ENCODE assay signal across 8 cellular contexts in genomic region chr18:23259701-23260661, GRCh38.
A peak's percentile ranks its signal among the peaks of the same experiment; 100 is the strongest.
DNase-seq lines count a peak whose midpoint lies in the region; ATAC-seq and TF ChIP-seq lines count a peak whose summit lies in the region.

No MANE protein-coding gene starts in this region.

- H3K9me3 Mint-ChIP-seq in IgD-negative memory B cell: no peaks in the 10 kb centered on the region
- H3K9me3 Mint-ChIP-seq in activated CD4-positive, alpha-beta memory T cell treated with anti-CD3 and anti-CD28 coated beads, Interleukin-2, amount 10 ng/mL, durations not matched to agents 7 days and 5 days: no peaks in the 10 kb centered on the region

- TF ChIP-seq POLR2A in right lobe of liver (IDR thresholded peaks at IDR 0.05): no peak

- H3K27ac ChIP-seq in SJCRH30: peak overlapping the region; percentile 96
- H3K27ac ChIP-seq in right lobe of liver: peak overlapping the region; percentile 55 to 83 (median 81)
- H3K27ac ChIP-seq in substantia nigra (ENCODE audit: low read depth, low read length, poor library complexity, severe bottlenecking): peak overlapping the region; percentile 17

- 16% methylated on average over 17 of the region's 21 CpGs for WGBS in right lobe of liver (ENCODE audit: insufficient coverage, low coverage, low lambda C conversion rate, missing lambda C conversion rate)

- H3K27me3 Mint-ChIP-seq in IgD-negative memory B cell: peaks cover 20% of the 10 kb centered on the region
- peaks cover 2% of the 10 kb centered on the region for H3K27me3 Mint-ChIP-seq in activated CD4-positive, alpha-beta memory T cell treated with anti-CD3 and anti-CD28 coated beads, Interleukin-2, amount 10 ng/mL, durations not matched to agents 7 days and 5 days

- H3K4me3 Mint-ChIP-seq in IgD-negative memory B cell: peak overlapping the region in 3 of 4 donors; percentile 35 to 86 (median 63)
- no peak overlapping the region for H3K4me3 Mint-ChIP-seq in activated CD4-positive, alpha-beta memory T cell treated with anti-CD3 and anti-CD28 coated beads, Interleukin-2, amount 10 ng/mL, durations not matched to agents 7 days and 5 days

- H3K4me1 Mint-ChIP-seq in IgD-negative memory B cell: peaks cover 9 to 16% (median 11%) of the 10 kb centered on the region in 3 donors
- peaks cover 31% of the 10 kb centered on the region for H3K4me1 Mint-ChIP-seq in activated CD4-positive, alpha-beta memory T cell treated with anti-CD3 and anti-CD28 coated beads, Interleukin-2, amount 10 ng/mL, durations not matched to agents 7 days and 5 days

- intact Hi-C loops in right lobe of liver (cut with DNase I): no loop called here

- H3K4me1 ChIP-seq in SJCRH30 (peaks cover 22% of the 10 kb centered on the region), right lobe of liver (peaks cover 0 to 17% (median 8%) of the 10 kb centered on the region in 4 donors)

- no peaks in the 10 kb centered on the region for H3K27me3 ChIP-seq in SJCRH30
- no peaks in the 10 kb centered on the region for H3K27me3 ChIP-seq in right lobe of liver

- H3K36me3 ChIP-seq in SJCRH30: no peaks in the 10 kb centered on the region
- H3K36me3 ChIP-seq in right lobe of liver: peaks cover 0 to 8% (median 0%) of the 10 kb centered on the region in 4 donors

- H3K36me3 Mint-ChIP-seq in IgD-negative memory B cell: peaks cover 3% of the 10 kb centered on the region
- no peaks in the 10 kb centered on the region for H3K36me3 Mint-ChIP-seq in activated CD4-positive, alpha-beta memory T cell treated with anti-CD3 and anti-CD28 coated beads, Interleukin-2, amount 10 ng/mL, durations not matched to agents 7 days and 5 days (ENCODE audit: low read depth)

- peak overlapping the region in 1 of 3 donors; percentile 55 for H3K27ac Mint-ChIP-seq in IgD-negative memory B cell
- no peak overlapping the region for H3K27ac Mint-ChIP-seq in activated CD4-positive, alpha-beta memory T cell treated with anti-CD3 and anti-CD28 coated beads, Interleukin-2, amount 10 ng/mL, durations not matched to agents 7 days and 5 days

- POLR2A ChIA-PET in activated CD4-positive, alpha-beta memory T cell treated with anti-CD3 and anti-CD28 coated beads, Interleukin-2, amount 10 ng/mL, durations not matched to agents 7 days and 5 days (lab: Charles Lee): no interaction called here

- ATAC-seq in GM21390 (IDR thresholded peaks at IDR 0.05; ENCODE audit: unreplicated experiment) (peak; percentile 69), right lobe of liver (peak; percentile 77 to 83 (median 80))

- no peaks in the 10 kb centered on the region for H3K9me3 ChIP-seq in SJCRH30 (replicated peaks)
- H3K9me3 ChIP-seq in right lobe of liver: no peaks in the 10 kb centered on the region

- no peak for TF ChIP-seq CTCF in right lobe of liver (IDR thresholded peaks at IDR 0.05)

- CTCF ChIA-PET in activated CD4-positive, alpha-beta memory T cell treated with anti-CD3 and anti-CD28 coated beads, Interleukin-2, amount 10 ng/mL, durations not matched to agents 7 days and 5 days (lab: Charles Lee): interaction anchor here (0.9 kb wide), 1 partner anchor 228 kb away, joined by 4 read pairs; no protein-coding TSS in a partner anchor

- DNase-seq in DMS79 (lab: John Stamatoyannopoulos, UW) (peak; percentile 98), SJCRH30 (peak; percentile 73 to 79), dermis blood vessel endothelial cell (peak; percentile 98), right lobe of liver (peak; percentile 78 to 81 (median 80)), substantia nigra (lab: John Stamatoyannopoulos, UW) (peak in 28 of 49 donors; percentile 5 to 71 (median 20))
- no peak for DNase-seq in activated CD4-positive, alpha-beta memory T cell treated with anti-CD3 and anti-CD28 coated beads, Interleukin-2, amount 10 ng/mL, durations not matched to agents 7 days and 5 days

- peak overlapping the region; percentile 45 for H3K4me3 ChIP-seq in SJCRH30
- H3K4me3 ChIP-seq in right lobe of liver: peak overlapping the region; percentile 6 to 39 (median 17)

Comparison
In these comparisons a context has a peak if more than half of its experiments do, and no peak if none do; other contexts are left out.
1. H3K27ac ChIP-seq: peak in every context shown above with its lines; median percentile 96 in SJCRH30; 81 in right lobe of liver; 17 in substantia nigra.